1 cellular context compared by ENCODE assay signal in genomic region chr6:30311101-30311500, GRCh38.
TF ChIP-seq lines count a peak whose summit lies in the region.

No MANE protein-coding gene starts in this region.

TF ChIP-seq in K562, 482 proteins besides CTCF, POLR2A, EP300 and RAD21 (continued from another document):
- TF ChIP-seq, protein P1, sequence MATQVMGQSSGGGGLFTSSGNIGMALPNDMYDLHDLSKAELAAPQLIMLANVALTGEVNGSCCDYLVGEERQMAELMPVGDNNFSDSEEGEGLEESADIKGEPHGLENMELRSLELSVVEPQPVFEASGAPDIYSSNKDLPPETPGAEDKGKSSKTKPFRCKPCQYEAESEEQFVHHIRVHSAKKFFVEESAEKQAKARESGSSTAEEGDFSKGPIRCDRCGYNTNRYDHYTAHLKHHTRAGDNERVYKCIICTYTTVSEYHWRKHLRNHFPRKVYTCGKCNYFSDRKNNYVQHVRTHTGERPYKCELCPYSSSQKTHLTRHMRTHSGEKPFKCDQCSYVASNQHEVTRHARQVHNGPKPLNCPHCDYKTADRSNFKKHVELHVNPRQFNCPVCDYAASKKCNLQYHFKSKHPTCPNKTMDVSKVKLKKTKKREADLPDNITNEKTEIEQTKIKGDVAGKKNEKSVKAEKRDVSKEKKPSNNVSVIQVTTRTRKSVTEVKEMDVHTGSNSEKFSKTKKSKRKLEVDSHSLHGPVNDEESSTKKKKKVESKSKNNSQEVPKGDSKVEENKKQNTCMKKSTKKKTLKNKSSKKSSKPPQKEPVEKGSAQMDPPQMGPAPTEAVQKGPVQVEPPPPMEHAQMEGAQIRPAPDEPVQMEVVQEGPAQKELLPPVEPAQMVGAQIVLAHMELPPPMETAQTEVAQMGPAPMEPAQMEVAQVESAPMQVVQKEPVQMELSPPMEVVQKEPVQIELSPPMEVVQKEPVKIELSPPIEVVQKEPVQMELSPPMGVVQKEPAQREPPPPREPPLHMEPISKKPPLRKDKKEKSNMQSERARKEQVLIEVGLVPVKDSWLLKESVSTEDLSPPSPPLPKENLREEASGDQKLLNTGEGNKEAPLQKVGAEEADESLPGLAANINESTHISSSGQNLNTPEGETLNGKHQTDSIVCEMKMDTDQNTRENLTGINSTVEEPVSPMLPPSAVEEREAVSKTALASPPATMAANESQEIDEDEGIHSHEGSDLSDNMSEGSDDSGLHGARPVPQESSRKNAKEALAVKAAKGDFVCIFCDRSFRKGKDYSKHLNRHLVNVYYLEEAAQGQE (CRISPR knock-in tag; IDR thresholded peaks at IDR 0.05; ENCODE audit: low read depth), result no peak
- 0 out of 4 replicates have a peak, but pooled peaks of 1 of the 2 experiments have one; percentile 14 for TF ChIP-seq SIN3A (IDR thresholded peaks at IDR 0.05; ENCODE audit: borderline replicate concordance in 2 of 2, control insufficient read depth in 1 of 2, low read depth in 2 of 2, low read length in 2 of 2)
- TF ChIP-seq CEBPB (tag; IDR thresholded peaks at IDR 0.05), result no peak
